In genomic region chr17:78359936-78360370, GRCh38 we compare ENCODE assay signal across 1 cellular context.
A peak's percentile ranks its signal among the peaks of the same experiment; 100 is the strongest.
TF ChIP-seq lines count a peak whose summit lies in the region.

A gene with protein sequence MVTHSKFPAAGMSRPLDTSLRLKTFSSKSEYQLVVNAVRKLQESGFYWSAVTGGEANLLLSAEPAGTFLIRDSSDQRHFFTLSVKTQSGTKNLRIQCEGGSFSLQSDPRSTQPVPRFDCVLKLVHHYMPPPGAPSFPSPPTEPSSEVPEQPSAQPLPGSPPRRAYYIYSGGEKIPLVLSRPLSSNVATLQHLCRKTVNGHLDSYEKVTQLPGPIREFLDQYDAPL (minus strand): TSS chr17:78360077. CDS start chr17:78359095, 982 bp downstream.

TF ChIP-seq in HepG2, 621 proteins besides CTCF, POLR2A, EP300 and RAD21 (continued from another document):
- TF ChIP-seq, protein P1, sequence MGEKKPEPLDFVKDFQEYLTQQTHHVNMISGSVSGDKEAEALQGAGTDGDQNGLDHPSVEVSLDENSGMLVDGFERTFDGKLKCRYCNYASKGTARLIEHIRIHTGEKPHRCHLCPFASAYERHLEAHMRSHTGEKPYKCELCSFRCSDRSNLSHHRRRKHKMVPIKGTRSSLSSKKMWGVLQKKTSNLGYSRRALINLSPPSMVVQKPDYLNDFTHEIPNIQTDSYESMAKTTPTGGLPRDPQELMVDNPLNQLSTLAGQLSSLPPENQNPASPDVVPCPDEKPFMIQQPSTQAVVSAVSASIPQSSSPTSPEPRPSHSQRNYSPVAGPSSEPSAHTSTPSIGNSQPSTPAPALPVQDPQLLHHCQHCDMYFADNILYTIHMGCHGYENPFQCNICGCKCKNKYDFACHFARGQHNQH (CRISPR knock-in tag; IDR thresholded peaks at IDR 0.05) = 0 out of 2 replicates have a peak, but pooled peaks have one; percentile 31
- TF ChIP-seq, protein P2, sequence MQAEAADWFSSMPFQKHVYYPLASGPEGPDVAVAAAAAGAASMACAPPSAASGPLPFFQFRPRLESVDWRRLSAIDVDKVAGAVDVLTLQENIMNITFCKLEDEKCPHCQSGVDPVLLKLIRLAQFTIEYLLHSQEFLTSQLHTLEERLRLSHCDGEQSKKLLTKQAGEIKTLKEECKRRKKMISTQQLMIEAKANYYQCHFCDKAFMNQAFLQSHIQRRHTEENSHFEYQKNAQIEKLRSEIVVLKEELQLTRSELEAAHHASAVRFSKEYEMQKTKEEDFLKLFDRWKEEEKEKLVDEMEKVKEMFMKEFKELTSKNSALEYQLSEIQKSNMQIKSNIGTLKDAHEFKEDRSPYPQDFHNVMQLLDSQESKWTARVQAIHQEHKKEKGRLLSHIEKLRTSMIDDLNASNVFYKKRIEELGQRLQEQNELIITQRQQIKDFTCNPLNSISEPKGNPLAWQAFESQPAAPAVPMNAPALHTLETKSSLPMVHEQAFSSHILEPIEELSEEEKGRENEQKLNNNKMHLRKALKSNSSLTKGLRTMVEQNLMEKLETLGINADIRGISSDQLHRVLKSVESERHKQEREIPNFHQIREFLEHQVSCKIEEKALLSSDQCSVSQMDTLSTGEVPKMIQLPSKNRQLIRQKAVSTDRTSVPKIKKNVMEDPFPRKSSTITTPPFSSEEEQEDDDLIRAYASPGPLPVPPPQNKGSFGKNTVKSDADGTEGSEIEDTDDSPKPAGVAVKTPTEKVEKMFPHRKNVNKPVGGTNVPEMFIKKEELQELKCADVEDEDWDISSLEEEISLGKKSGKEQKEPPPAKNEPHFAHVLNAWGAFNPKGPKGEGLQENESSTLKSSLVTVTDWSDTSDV (CRISPR knock-in tag; IDR thresholded peaks at IDR 0.05) = no peak
- TF ChIP-seq NCOA2 (CRISPR knock-in tag; IDR thresholded peaks at IDR 0.05) = peak; percentile 58
- peak; percentile 58; the same call in 1 of the 2 replicates for TF ChIP-seq ELF3 (CRISPR knock-in tag; IDR thresholded peaks at IDR 0.05)
- peak; percentile 59; the same call in 1 of the 2 replicates for TF ChIP-seq ZSCAN25 (CRISPR knock-in tag; IDR thresholded peaks at IDR 0.05)
- TF ChIP-seq, protein P3, sequence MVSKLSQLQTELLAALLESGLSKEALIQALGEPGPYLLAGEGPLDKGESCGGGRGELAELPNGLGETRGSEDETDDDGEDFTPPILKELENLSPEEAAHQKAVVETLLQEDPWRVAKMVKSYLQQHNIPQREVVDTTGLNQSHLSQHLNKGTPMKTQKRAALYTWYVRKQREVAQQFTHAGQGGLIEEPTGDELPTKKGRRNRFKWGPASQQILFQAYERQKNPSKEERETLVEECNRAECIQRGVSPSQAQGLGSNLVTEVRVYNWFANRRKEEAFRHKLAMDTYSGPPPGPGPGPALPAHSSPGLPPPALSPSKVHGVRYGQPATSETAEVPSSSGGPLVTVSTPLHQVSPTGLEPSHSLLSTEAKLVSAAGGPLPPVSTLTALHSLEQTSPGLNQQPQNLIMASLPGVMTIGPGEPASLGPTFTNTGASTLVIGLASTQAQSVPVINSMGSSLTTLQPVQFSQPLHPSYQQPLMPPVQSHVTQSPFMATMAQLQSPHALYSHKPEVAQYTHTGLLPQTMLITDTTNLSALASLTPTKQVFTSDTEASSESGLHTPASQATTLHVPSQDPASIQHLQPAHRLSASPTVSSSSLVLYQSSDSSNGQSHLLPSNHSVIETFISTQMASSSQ (IDR thresholded peaks at IDR 0.05; ENCODE audit: low read depth) = no peak
- TF ChIP-seq, protein P3 (CRISPR knock-in tag; IDR thresholded peaks at IDR 0.05; ENCODE audit: borderline replicate concordance) = peak; percentile 50
- TF ChIP-seq BRD4 (CRISPR knock-in tag; IDR thresholded peaks at IDR 0.05) = no peak
- TF ChIP-seq ZNF24 (IDR thresholded peaks at IDR 0.05) = no peak
- peak; percentile 56; the same call in 1 of the 2 replicates for TF ChIP-seq FOXA3 (CRISPR knock-in tag; IDR thresholded peaks at IDR 0.05)
- TF ChIP-seq SRF (IDR thresholded peaks at IDR 0.05; ENCODE audit: low read depth, low read length) = no peak
- TF ChIP-seq POLR2G (IDR thresholded peaks at IDR 0.05; ENCODE audit: low read depth, low read length) = peak; percentile 79
- peak; percentile 43; the same call in 1 of the 2 replicates for TF ChIP-seq ZFX (CRISPR knock-in tag; IDR thresholded peaks at IDR 0.05; ENCODE audit: low read depth)
- TF ChIP-seq, protein P4, sequence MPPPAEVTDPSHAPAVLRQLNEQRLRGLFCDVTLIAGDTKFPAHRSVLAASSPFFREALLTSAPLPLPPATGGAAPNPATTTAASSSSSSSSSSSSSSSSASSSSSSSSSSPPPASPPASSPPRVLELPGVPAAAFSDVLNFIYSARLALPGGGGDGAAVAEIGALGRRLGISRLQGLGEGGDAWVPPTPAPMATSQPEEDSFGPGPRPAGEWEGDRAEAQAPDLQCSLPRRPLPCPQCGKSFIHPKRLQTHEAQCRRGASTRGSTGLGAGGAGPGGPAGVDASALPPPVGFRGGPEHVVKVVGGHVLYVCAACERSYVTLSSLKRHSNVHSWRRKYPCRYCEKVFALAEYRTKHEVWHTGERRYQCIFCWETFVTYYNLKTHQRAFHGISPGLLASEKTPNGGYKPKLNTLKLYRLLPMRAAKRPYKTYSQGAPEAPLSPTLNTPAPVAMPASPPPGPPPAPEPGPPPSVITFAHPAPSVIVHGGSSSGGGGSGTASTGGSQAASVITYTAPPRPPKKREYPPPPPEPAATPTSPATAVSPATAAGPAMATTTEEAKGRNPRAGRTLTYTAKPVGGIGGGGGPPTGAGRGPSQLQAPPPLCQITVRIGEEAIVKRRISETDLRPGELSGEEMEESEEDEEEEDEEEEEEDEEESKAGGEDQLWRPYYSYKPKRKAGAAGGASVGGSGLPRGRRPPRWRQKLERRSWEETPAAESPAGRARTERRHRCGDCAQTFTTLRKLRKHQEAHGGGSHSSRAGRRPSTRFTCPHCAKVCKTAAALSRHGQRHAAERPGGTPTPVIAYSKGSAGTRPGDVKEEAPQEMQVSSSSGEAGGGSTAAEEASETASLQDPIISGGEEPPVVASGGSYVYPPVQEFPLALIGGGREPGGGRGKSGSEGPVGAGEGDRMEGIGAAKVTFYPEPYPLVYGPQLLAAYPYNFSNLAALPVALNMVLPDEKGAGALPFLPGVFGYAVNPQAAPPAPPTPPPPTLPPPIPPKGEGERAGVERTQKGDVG (CRISPR knock-in tag; IDR thresholded peaks at IDR 0.05; ENCODE audit: borderline replicate concordance) = no peak
- no peak for TF ChIP-seq NFATC3 (CRISPR knock-in tag; IDR thresholded peaks at IDR 0.05)
